In the genomic region with DNA sequence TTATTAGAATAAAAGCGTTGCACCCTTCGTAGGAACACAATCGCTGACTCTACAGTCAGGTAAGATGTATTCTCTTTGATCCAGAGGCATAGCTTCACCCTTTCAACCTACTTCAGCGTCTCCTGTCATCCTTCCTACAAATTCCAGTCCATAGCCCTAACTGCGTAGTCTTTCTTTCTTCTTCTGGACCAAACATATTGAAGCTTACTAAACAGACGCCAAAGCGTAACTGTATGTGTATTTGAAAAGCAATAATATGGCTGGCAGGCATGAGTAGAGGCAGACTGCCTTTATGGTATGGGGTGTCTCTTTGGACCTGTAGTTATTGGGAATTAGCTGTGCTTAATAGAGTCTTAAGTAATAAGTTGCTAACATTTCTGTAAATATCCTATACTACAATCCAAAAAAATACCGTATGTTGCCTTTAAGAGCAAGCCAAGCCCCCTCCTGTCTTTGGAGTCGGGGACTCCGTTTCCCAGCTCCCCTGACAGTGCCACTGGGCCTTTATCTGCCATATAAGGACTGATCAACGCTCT, we compare ENCODE assay signal across 8 cellular contexts. TPM values are rescaled to one million over a fixed set of nuclear protein-coding genes. Genes with fewer than 3 reads are reported as not detected.
DNase-seq lines count a peak whose midpoint lies in the region; ATAC-seq and TF ChIP-seq lines count a peak whose summit lies in the region.

No MANE protein-coding gene starts in this region.

- H3K27ac ChIP-seq in coronary artery: peak overlapping the region; percentile 94 to 95

- H3K27me3 Mint-ChIP-seq in CD14-positive monocyte (ENCODE audit: low read depth in 3 of 3) (peaks cover 0 to 6% (median 2%) of the 10 kb centered on the region in 3 donors), nephron progenitor cell (ENCODE audit: low read depth, poor library complexity) (peaks cover 33% of the 10 kb centered on the region)

- peaks cover 13% of the 10 kb centered on the region for H3K4me1 Mint-ChIP-seq in CD14-positive monocyte
- H3K4me1 Mint-ChIP-seq in nephron progenitor cell: peaks cover 16% of the 10 kb centered on the region

- intact Hi-C loops in CD14-positive monocyte (cut with micrococcal nuclease): loop anchor here (1.0 to 10.0 kb wide), 5 partner anchors 22 to 246 kb away; partner anchors contain the start of genes TRAPPC2B (in 1 of the 2), ZNF17 (in 1 of the 2), ZNF211 (in 1 of the 2) and ZNF304 (in 1 of the 2)

- DNase-seq in CD14-positive monocyte (ENCODE audit: low spot score) (no peak), LNCaP clone FGC (ENCODE audit: low read depth) (no peak), coronary artery (ENCODE audit: low spot score) (no peak), nephron progenitor cell (no peak), GDM1 (lab: John Stamatoyannopoulos, UW) (no peak), NCI-H1930 (lab: John Stamatoyannopoulos, UW) (no peak)
- no peak for DNase-seq in activated CD4-positive, alpha-beta T cell treated with anti-CD3 and anti-CD28 coated beads, Interleukin-2, amount 50 U/mL, for 1 hour

- H3K27ac Mint-ChIP-seq in CD14-positive monocyte (peak overlapping the region; percentile 87 to 95 (median 91)), nephron progenitor cell (peak overlapping the region; percentile 99)

- peaks cover 14 to 67% (median 33%) of the 10 kb centered on the region in 7 donors for H3K9me3 Mint-ChIP-seq in CD14-positive monocyte
- peaks cover 40% of the 10 kb centered on the region for H3K9me3 Mint-ChIP-seq in nephron progenitor cell

- no peak for ATAC-seq in HG03378 (IDR thresholded peaks at IDR 0.05; ENCODE audit: unreplicated experiment)

- H3K4me3 Mint-ChIP-seq in CD14-positive monocyte (peak overlapping the region; percentile 91 to 98), nephron progenitor cell (peak overlapping the region; percentile 97)

- TF ChIP-seq CTCF in CD14-positive monocyte (IDR thresholded peaks at IDR 0.05) (no peak), LNCaP clone FGC (IDR thresholded peaks at IDR 0.05; ENCODE audit: control insufficient read depth, extremely low read depth, insufficient read depth) (no peak), coronary artery (IDR thresholded peaks at IDR 0.05) (no peak), nephron progenitor cell (IDR thresholded peaks at IDR 0.05) (no peak)

- peaks cover 14 to 19% of the 10 kb centered on the region in 2 donors for H3K36me3 Mint-ChIP-seq in CD14-positive monocyte
- peaks cover 40% of the 10 kb centered on the region for H3K36me3 Mint-ChIP-seq in nephron progenitor cell (ENCODE audit: low read depth)

- H3K4me3 ChIP-seq in LNCaP clone FGC (ENCODE audit: low read depth, low read length): peak overlapping the region; percentile 71
- H3K4me3 ChIP-seq in coronary artery: peak overlapping the region; percentile 89

RNA-seq across cellular contexts. Expression of gene ZNF548, which starts 0.4 kb away (rescaled TPM):
- 1 to 10 TPM; 4.6 to 6.0 TPM for polyA plus RNA-seq in CD14-positive monocyte

RNA-seq across cellular contexts. Expression of gene ZNF17, which starts 21.7 kb away (rescaled TPM):
- polyA plus RNA-seq in CD14-positive monocyte: 1 to 10 TPM; 1.4 to 2.3 TPM

RNA-seq across cellular contexts. Expression of gene TRAPPC2B, which starts 25.9 kb away (rescaled TPM):
- polyA plus RNA-seq in CD14-positive monocyte: 10 to 100 TPM in 1 of 2 donors, 1 to 10 TPM in 1; 7.4 to 13.9 TPM

RNA-seq across cellular contexts. Expression of gene ZNF547, which starts 25.9 kb away (rescaled TPM):
- under 1 TPM in 1 of 2 donors, not detected in 1; 0.30 TPM for polyA plus RNA-seq in CD14-positive monocyte

RNA-seq across cellular contexts. Expression of gene ZNF304, which starts 38.2 kb away (rescaled TPM):
- 1 to 10 TPM in 1 of 2 donors, under 1 TPM in 1; 0.96 to 1.0 TPM for polyA plus RNA-seq in CD14-positive monocyte
